ENCODE assay signal across 20 cellular contexts in genomic region chrX:123905334-123905733, GRCh38. TPM values are rescaled to one million over a fixed set of nuclear protein-coding genes. Genes with fewer than 3 reads are reported as not detected.
DNase-seq lines count a peak whose midpoint lies in the region; ATAC-seq and TF ChIP-seq lines count a peak whose summit lies in the region.
"Had no signal": no experiment of that assay in that cellular context is flagged by ENCODE, and none has a peak within 500 bp of the region (broad histone marks: within the 10 kb centered on the region; RNA-seq: fewer than 3 reads in every experiment).

No MANE protein-coding gene starts in this region.

- H3K27ac ChIP-seq in CD4-positive, CD25-positive, alpha-beta regulatory T cell (ENCODE audit: insufficient read depth, low read length, poor library complexity, severe bottlenecking): no peak overlapping the region
- H3K27ac ChIP-seq in HEK293 (ENCODE audit: extremely low read depth, low read depth, low read length): 0 out of 2 replicates have a peak overlapping the region, but pooled peaks have one; percentile 31
- H3K27ac ChIP-seq in naive thymus-derived CD4-positive, alpha-beta T cell (ENCODE audit: low read depth, low read length): no peak overlapping the region
- H3K27ac ChIP-seq: dorsolateral prefrontal cortex, prostate gland had no signal

- H3K4me1 Mint-ChIP-seq in CD4-positive, CD25-positive, alpha-beta regulatory T cell: peaks cover 6 to 17% (median 8%) of the 10 kb centered on the region in 4 donors
- H3K4me1 Mint-ChIP-seq in naive thymus-derived CD4-positive, alpha-beta T cell: peaks cover 13 to 29% (median 20%) of the 10 kb centered on the region in 7 donors

- H3K27me3 ChIP-seq in CD4-positive, CD25-positive, alpha-beta regulatory T cell (ENCODE audit: control insufficient read depth, insufficient read depth, low read length): no peaks in the 10 kb centered on the region
- no peaks in the 10 kb centered on the region for H3K27me3 ChIP-seq in naive thymus-derived CD4-positive, alpha-beta T cell (ENCODE audit: control insufficient read depth in 2 of 2, insufficient read depth in 2 of 2, low read length in 2 of 2)
- H3K27me3 ChIP-seq: upper lobe of left lung had no signal

- H3K27me3 Mint-ChIP-seq in CD4-positive, CD25-positive, alpha-beta regulatory T cell: no peaks in the 10 kb centered on the region
- no peaks in the 10 kb centered on the region for H3K27me3 Mint-ChIP-seq in naive thymus-derived CD4-positive, alpha-beta T cell
- H3K27me3 Mint-ChIP-seq: activated naive CD8-positive, alpha-beta T cell treated with anti-CD3 and anti-CD28 coated beads, Interleukin-2, amount 50 U/mL, for 24 hours had no signal

- H3K4me1 ChIP-seq in CD4-positive, CD25-positive, alpha-beta regulatory T cell (ENCODE audit: control insufficient read depth, insufficient read depth, low read length, poor library complexity, severe bottlenecking): no peaks in the 10 kb centered on the region
- H3K4me1 ChIP-seq in HEK293 (ENCODE audit: control insufficient read depth, insufficient read depth, low read length): 0 out of 2 replicates have a peak, but pooled peaks cover 4% of the 10 kb centered on the region
- H3K4me1 ChIP-seq in naive thymus-derived CD4-positive, alpha-beta T cell (ENCODE audit: control insufficient read depth in 2 of 2, insufficient read depth in 2 of 2, low read length in 2 of 2): no peaks in the 10 kb centered on the region
- H3K4me1 ChIP-seq: prostate gland had no signal

- POLR2A ChIA-PET in HEK293 (lab: Yijun Ruan, JAX): no interaction called here
- POLR2A ChIA-PET in naive thymus-derived CD4-positive, alpha-beta T cell (lab: Charles Lee): no interaction called here

- H3K36me3 ChIP-seq in CD4-positive, CD25-positive, alpha-beta regulatory T cell (ENCODE audit: control insufficient read depth, insufficient read depth, low read length): peaks cover 12% of the 10 kb centered on the region
- H3K36me3 ChIP-seq in HEK293 (ENCODE audit: control insufficient read depth in 2 of 2, insufficient read depth in 1 of 2, low read length in 2 of 2): peaks cover 30 to 37% of the 10 kb centered on the region in 2 experiments
- peaks cover 0 to 6% (median 0%) of the 10 kb centered on the region in 3 experiments for H3K36me3 ChIP-seq in naive thymus-derived CD4-positive, alpha-beta T cell (ENCODE audit: control insufficient read depth in 2 of 3, insufficient read depth in 3 of 3, low read length in 3 of 3)
- H3K36me3 ChIP-seq: prostate gland had no signal

- TF ChIP-seq CTCF in HEK293 (tag by site-specific recombination; IDR thresholded peaks at IDR 0.05): no peak

- DNase-seq in CD4-positive, CD25-positive, alpha-beta regulatory T cell: no peak
- DNase-seq in dermis blood vessel endothelial cell (peak; percentile 17), GM19240 (ENCODE audit: insufficient read length, low spot score) (no peak)
- no peak for DNase-seq in naive thymus-derived CD4-positive, alpha-beta T cell
- DNase-seq: activated CD4-positive, CD25-positive, alpha-beta regulatory T cell treated with anti-CD3 and anti-CD28 coated beads, Interleukin-2, amount 50 U/mL, for 72 hours; activated naive CD8-positive, alpha-beta T cell treated with anti-CD3 and anti-CD28 coated beads, Interleukin-2, amount 50 U/mL, for 24 hours; dorsolateral prefrontal cortex; mesenchymal stem cell; NCI-H1417 treated with DMSO at 0.1 percent for 48 hours; NCI-H2107; NCI-H510A; stimulated activated CD4-positive, alpha-beta T cell treated with anti-CD3 and anti-CD28 coated beads, Interleukin-2, amount 100 ng/mL, for 48 hours; T1000; upper lobe of left lung had no signal

- H3K9me3 Mint-ChIP-seq in CD4-positive, CD25-positive, alpha-beta regulatory T cell: no peaks in the 10 kb centered on the region
- no peaks in the 10 kb centered on the region for H3K9me3 Mint-ChIP-seq in naive thymus-derived CD4-positive, alpha-beta T cell
- H3K9me3 Mint-ChIP-seq: activated naive CD8-positive, alpha-beta T cell treated with anti-CD3 and anti-CD28 coated beads, Interleukin-2, amount 50 U/mL, for 24 hours; activated T-helper 2 cell treated with anti-CD3 and anti-CD28 coated beads, Interferon-gamma antibody, Interleukin-2, Interleukin-4, amounts not matched to agents 10 μg/mL and 5 μg/mL and 100 μg/mL, durations not matched to agents 14 hours and 24 hours and 36 hours had no signal

- intact Hi-C loops in naive thymus-derived CD4-positive, alpha-beta T cell (cut with micrococcal nuclease): no loop called here

- no peaks in the 10 kb centered on the region for H3K9me3 ChIP-seq in CD4-positive, CD25-positive, alpha-beta regulatory T cell (ENCODE audit: control insufficient read depth in 2 of 2, low read length in 2 of 2)
- H3K9me3 ChIP-seq in HEK293 (ENCODE audit: control insufficient read depth, insufficient read depth, low read depth, low read length): no peaks in the 10 kb centered on the region
- H3K9me3 ChIP-seq in naive thymus-derived CD4-positive, alpha-beta T cell (ENCODE audit: control insufficient read depth in 2 of 3, low read length in 3 of 3): no peaks in the 10 kb centered on the region
- H3K9me3 ChIP-seq: prostate gland, upper lobe of left lung had no signal

- no peak overlapping the region for H3K4me3 Mint-ChIP-seq in CD4-positive, CD25-positive, alpha-beta regulatory T cell
- H3K4me3 Mint-ChIP-seq in naive thymus-derived CD4-positive, alpha-beta T cell: no peak overlapping the region
- H3K4me3 Mint-ChIP-seq: activated naive CD8-positive, alpha-beta T cell treated with anti-CD3 and anti-CD28 coated beads, Interleukin-2, amount 50 U/mL, for 24 hours had no signal

- CTCF ChIA-PET in HEK293 (lab: Yijun Ruan, JAX): interaction anchor here (0.6 kb wide), 1 partner anchor 72 kb away, joined by 6 read pairs; no protein-coding TSS in a partner anchor
- CTCF ChIA-PET in naive thymus-derived CD4-positive, alpha-beta T cell (lab: Charles Lee): no interaction called here

- peaks cover 12% of the 10 kb centered on the region for H3K36me3 Mint-ChIP-seq in CD4-positive, CD25-positive, alpha-beta regulatory T cell
- H3K36me3 Mint-ChIP-seq in naive thymus-derived CD4-positive, alpha-beta T cell: peaks cover 0 to 12% (median 3%) of the 10 kb centered on the region in 5 donors

- peak overlapping the region; percentile 30 to 82 (median 38) for H3K27ac Mint-ChIP-seq in CD4-positive, CD25-positive, alpha-beta regulatory T cell
- peak overlapping the region in 6 of 9 donors; percentile 21 to 80 (median 54) for H3K27ac Mint-ChIP-seq in naive thymus-derived CD4-positive, alpha-beta T cell
- H3K27ac Mint-ChIP-seq: activated naive CD8-positive, alpha-beta T cell treated with anti-CD3 and anti-CD28 coated beads, Interleukin-2, amount 50 U/mL, for 24 hours; activated T-helper 2 cell treated with anti-CD3 and anti-CD28 coated beads, Interferon-gamma antibody, Interleukin-2, Interleukin-4, amounts not matched to agents 10 μg/mL and 5 μg/mL and 100 μg/mL, durations not matched to agents 14 hours and 24 hours and 36 hours had no signal

- no peak overlapping the region for H3K4me3 ChIP-seq in CD4-positive, CD25-positive, alpha-beta regulatory T cell (ENCODE audit: low read depth, low read length)
- H3K4me3 ChIP-seq in HEK293 (ENCODE audit: low read depth, low read length): no peak overlapping the region
- no peak overlapping the region for H3K4me3 ChIP-seq in naive thymus-derived CD4-positive, alpha-beta T cell (ENCODE audit: low read length)
- H3K4me3 ChIP-seq: dorsolateral prefrontal cortex, prostate gland, skin epidermis, upper lobe of left lung had no signal

- no peak for ATAC-seq in CD4-positive, CD25-positive, alpha-beta regulatory T cell (ENCODE audit: low read depth in 2 of 2)
- no peak for ATAC-seq in naive thymus-derived CD4-positive, alpha-beta T cell
- no peak for ATAC-seq in GM18868 (IDR thresholded peaks at IDR 0.05; ENCODE audit: unreplicated experiment)
- ATAC-seq in GM18870 (IDR thresholded peaks at IDR 0.05; ENCODE audit: unreplicated experiment): no peak
- ATAC-seq: activated naive CD8-positive, alpha-beta T cell treated with anti-CD3 and anti-CD28 coated beads, Interleukin-2, amount 50 U/mL, for 24 hours had no signal

TF ChIP-seq in HEK293, 187 proteins besides CTCF, POLR2A, EP300 and RAD21 (continues in another document):
- TF ChIP-seq ZNF433 (tag by site-specific recombination; IDR thresholded peaks at IDR 0.05; ENCODE audit: low read depth) (no peak), ZFP41 (tag by site-specific recombination; IDR thresholded peaks at IDR 0.05; ENCODE audit: borderline replicate concordance) (no peak)

RNA-seq across cellular contexts. Expression of gene XIAP, which starts 45.5 kb away (rescaled TPM):
- total RNA-seq in CD4-positive, CD25-positive, alpha-beta regulatory T cell: 35.5 TPM
- polyA plus RNA-seq in CD4-positive, CD25-positive, alpha-beta regulatory T cell: 1 to 10 TPM; 7.7 to 8.7 (median 8.0) TPM
- total RNA-seq in dermis blood vessel endothelial cell: 41.5 and 50.1 TPM in 2 replicates
- total RNA-seq in naive thymus-derived CD4-positive, alpha-beta T cell: 10 to 100 TPM; 23.5 to 56.1 (median 49.3) TPM
- polyA plus RNA-seq in naive thymus-derived CD4-positive, alpha-beta T cell: 1 to 10 TPM; 8.1 to 9.2 TPM

RNA-seq across cellular contexts. Expression of gene STAG2, which starts 56.2 kb away (rescaled TPM):
- 79.4 TPM for total RNA-seq in CD4-positive, CD25-positive, alpha-beta regulatory T cell
- 10 to 100 TPM; 43.1 to 51.3 (median 47.5) TPM for polyA plus RNA-seq in CD4-positive, CD25-positive, alpha-beta regulatory T cell
- 107 and 135 TPM in 2 replicates for total RNA-seq in dermis blood vessel endothelial cell
- 100 to 1,000 TPM in 2 of 5 experiments, 10 to 100 TPM in 3; 83.2 to 124 (median 85.3) TPM for total RNA-seq in naive thymus-derived CD4-positive, alpha-beta T cell
- polyA plus RNA-seq in naive thymus-derived CD4-positive, alpha-beta T cell: 10 to 100 TPM; 73.6 to 80.2 TPM
